Comparison of ENCODE assay signal across 8 cellular contexts in genomic region chr6:31180500-31180899, GRCh38. TPM values are rescaled to one million over a fixed set of nuclear protein-coding genes. Genes with fewer than 3 reads are reported as not detected.
DNase-seq lines count a peak whose midpoint lies in the region; ATAC-seq lines count a peak whose summit lies in the region.

No MANE protein-coding gene starts in this region.

- H3K27ac Mint-ChIP-seq in activated T-helper 2 cell treated with anti-CD3 and anti-CD28 coated beads, Interferon-gamma antibody, Interleukin-2, Interleukin-4, amounts not matched to agents 10 μg/mL and 5 μg/mL and 100 μg/mL, durations not matched to agents 14 hours and 24 hours and 36 hours = no peak overlapping the region

- H3K4me3 ChIP-seq in ACC112 (ENCODE audit: low read depth, low read length) = peak overlapping the region; percentile 49

- no peaks in the 10 kb centered on the region for H3K9me3 Mint-ChIP-seq in activated T-helper 2 cell treated with anti-CD3 and anti-CD28 coated beads, Interferon-gamma antibody, Interleukin-2, Interleukin-4, amounts not matched to agents 10 μg/mL and 5 μg/mL and 100 μg/mL, durations not matched to agents 14 hours and 24 hours and 36 hours

- H3K4me3 Mint-ChIP-seq in activated T-helper 2 cell treated with anti-CD3 and anti-CD28 coated beads, Interferon-gamma antibody, Interleukin-2, Interleukin-4, amounts not matched to agents 10 μg/mL and 5 μg/mL and 100 μg/mL, durations not matched to agents 14 hours and 24 hours and 36 hours (ENCODE audit: low read depth) = peak overlapping the region; percentile 45

- peaks cover 14% of the 10 kb centered on the region for H3K4me1 ChIP-seq in ACC112 (ENCODE audit: control insufficient read depth, insufficient read depth, low read length, unreplicated experiment)

- no peaks in the 10 kb centered on the region for H3K27me3 Mint-ChIP-seq in activated T-helper 2 cell treated with anti-CD3 and anti-CD28 coated beads, Interferon-gamma antibody, Interleukin-2, Interleukin-4, amounts not matched to agents 10 μg/mL and 5 μg/mL and 100 μg/mL, durations not matched to agents 14 hours and 24 hours and 36 hours (ENCODE audit: low read depth)

- ATAC-seq in HG03175 (IDR thresholded peaks at IDR 0.05; ENCODE audit: unreplicated experiment) (peak; percentile 72), GM18858 (IDR thresholded peaks at IDR 0.05; ENCODE audit: unreplicated experiment) (no peak)

- intact Hi-C loops in activated T-helper 2 cell treated with anti-CD3 and anti-CD28 coated beads, Interferon-gamma antibody, Interleukin-2, Interleukin-4, amounts not matched to agents 10 μg/mL and 5 μg/mL and 100 μg/mL, durations not matched to agents 14 hours and 24 hours and 36 hours (cut with micrococcal nuclease) = no loop called here
- intact Hi-C loops in head of caudate nucleus (cut with DNase I) = no loop called here

- H3K27me3 ChIP-seq in ACC112 (ENCODE audit: insufficient read depth, low read length) = no peaks in the 10 kb centered on the region

- H3K36me3 Mint-ChIP-seq in activated T-helper 2 cell treated with anti-CD3 and anti-CD28 coated beads, Interferon-gamma antibody, Interleukin-2, Interleukin-4, amounts not matched to agents 10 μg/mL and 5 μg/mL and 100 μg/mL, durations not matched to agents 14 hours and 24 hours and 36 hours (ENCODE audit: low read depth) = no peaks in the 10 kb centered on the region

- H3K79me2 ChIP-seq in ACC112 (ENCODE audit: control insufficient read depth, insufficient read depth, low read length, unreplicated experiment) = peaks cover 34% of the 10 kb centered on the region

- H2AFZ ChIP-seq in ACC112 (ENCODE audit: low read length, unreplicated experiment) = no peak overlapping the region

- peaks cover 11% of the 10 kb centered on the region for H3K4me1 Mint-ChIP-seq in activated T-helper 2 cell treated with anti-CD3 and anti-CD28 coated beads, Interferon-gamma antibody, Interleukin-2, Interleukin-4, amounts not matched to agents 10 μg/mL and 5 μg/mL and 100 μg/mL, durations not matched to agents 14 hours and 24 hours and 36 hours (ENCODE audit: low read depth)

- no peak overlapping the region for H3K27ac ChIP-seq in ACC112 (ENCODE audit: low read depth, low read length)

- no peaks in the 10 kb centered on the region; the same call in 1 of the 2 replicates for H3K36me3 ChIP-seq in ACC112 (ENCODE audit: insufficient read depth, low read length)

- no peak for DNase-seq in activated T-helper 2 cell treated with anti-CD3 and anti-CD28 coated beads, Interferon-gamma antibody, Interleukin-2, Interleukin-4, amounts not matched to agents 10 μg/mL and 5 μg/mL and 100 μg/mL, durations not matched to agents 14 hours and 24 hours and 36 hours (ENCODE audit: low spot score)
- DNase-seq in head of caudate nucleus (peak in 34 of 42 donors; percentile 22 to 89 (median 54)), HK-2 (ENCODE audit: unreplicated experiment) (no peak), SIG-M5 (lab: John Stamatoyannopoulos, UW) (no peak)
- DNase-seq in stimulated activated CD4-positive, alpha-beta T cell treated with anti-CD3 and anti-CD28 coated beads, Interleukin-2, amount 100 ng/mL, for 24 hours = peak; percentile 60 to 77

RNA-seq across cellular contexts. Expression of gene POU5F1, which starts 10.0 kb away (rescaled TPM):
- total RNA-seq in activated T-helper 2 cell treated with anti-CD3 and anti-CD28 coated beads, Interferon-gamma antibody, Interleukin-2, Interleukin-4, amounts not matched to agents 10 μg/mL and 5 μg/mL and 100 μg/mL, durations not matched to agents 14 hours and 24 hours and 36 hours = not detected in 2 replicates

RNA-seq across cellular contexts. Expression of gene TCF19, which starts 22.1 kb away (rescaled TPM):
- total RNA-seq in activated T-helper 2 cell treated with anti-CD3 and anti-CD28 coated beads, Interferon-gamma antibody, Interleukin-2, Interleukin-4, amounts not matched to agents 10 μg/mL and 5 μg/mL and 100 μg/mL, durations not matched to agents 14 hours and 24 hours and 36 hours = 81.5 and 82.0 TPM in 2 replicates

RNA-seq across cellular contexts. Expression of gene CCHCR1, which starts 22.9 kb away (rescaled TPM):
- 50.5 and 53.1 TPM in 2 replicates for total RNA-seq in activated T-helper 2 cell treated with anti-CD3 and anti-CD28 coated beads, Interferon-gamma antibody, Interleukin-2, Interleukin-4, amounts not matched to agents 10 μg/mL and 5 μg/mL and 100 μg/mL, durations not matched to agents 14 hours and 24 hours and 36 hours

RNA-seq across cellular contexts. Expression of gene PSORS1C2, which starts 41.6 kb away (rescaled TPM):
- total RNA-seq in activated T-helper 2 cell treated with anti-CD3 and anti-CD28 coated beads, Interferon-gamma antibody, Interleukin-2, Interleukin-4, amounts not matched to agents 10 μg/mL and 5 μg/mL and 100 μg/mL, durations not matched to agents 14 hours and 24 hours and 36 hours = not detected in 2 replicates

Comparison
In these comparisons a context has a peak if more than half of its experiments do, and no peak if none do; other contexts are left out.
1. DNase-seq: peak in head of caudate nucleus (34 of 42) and stimulated activated CD4-positive, alpha-beta T cell treated with anti-CD3 and anti-CD28 coated beads, Interleukin-2, amount 100 ng/mL, for 24 hours (2 of 2); none in activated T-helper 2 cell treated with anti-CD3 and anti-CD28 coated beads, Interferon-gamma antibody, Interleukin-2, Interleukin-4, amounts not matched to agents 10 μg/mL and 5 μg/mL and 100 μg/mL, durations not matched to agents 14 hours and 24 hours and 36 hours (single experiment), HK-2 (single experiment) and SIG-M5 (single experiment).